In the genomic region with DNA sequence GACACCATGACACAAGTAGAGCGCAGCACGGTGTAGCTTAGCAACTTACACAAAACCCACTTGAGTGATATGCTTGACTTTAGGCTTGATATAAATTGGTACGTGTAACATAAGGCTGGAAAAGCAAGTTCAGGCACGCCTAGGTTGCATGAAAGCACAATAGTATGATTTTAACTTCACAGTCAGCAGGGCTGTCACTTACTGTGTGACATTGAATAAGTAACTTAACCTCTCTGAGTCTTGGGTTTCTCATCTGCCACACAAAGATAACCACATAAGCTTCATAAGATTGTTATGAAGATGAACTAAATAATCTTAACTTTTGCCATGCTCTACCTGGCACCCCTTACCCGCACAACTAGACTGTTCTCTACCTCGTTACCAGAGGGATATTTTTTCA, we compare ENCODE assay signal across 14 cellular contexts.
"Had no signal": no experiment of that assay in that cellular context is flagged by ENCODE, and none has a peak within 500 bp of the region (broad histone marks: within the 10 kb centered on the region; RNA-seq: fewer than 3 reads in every experiment).

No MANE protein-coding gene starts in this region.

- H3K36me3 ChIP-seq: adrenal gland had no signal

- H3K27ac Mint-ChIP-seq: activated B cell treated with CpG ODN at 0.5 μM for 24 hours; activated CD4-positive, alpha-beta T cell treated with anti-CD3 and anti-CD28 coated beads, Interleukin-2, amount 10 ng/mL, durations not matched to agents 24 days and 14 days; type B pancreatic cell had no signal

- H3K4me3 ChIP-seq: adrenal gland, coronary artery had no signal

- H3K27me3 Mint-ChIP-seq: activated B cell treated with CpG ODN at 0.5 μM for 24 hours; activated CD4-positive, alpha-beta T cell treated with anti-CD3 and anti-CD28 coated beads, Interleukin-2, amount 10 ng/mL, durations not matched to agents 24 days and 14 days; type B pancreatic cell had no signal

- H3K9me3 ChIP-seq: adrenal gland had no signal

- DNase-seq: activated B cell treated with CpG ODN at 0.5 μM for 24 hours; activated CD4-positive, alpha-beta T cell treated with anti-CD3 and anti-CD28 coated beads, Interleukin-2, amount 10 ng/mL, durations not matched to agents 24 days and 14 days; activated CD8-positive, alpha-beta memory T cell treated with anti-CD3 and anti-CD28 coated beads for 24 hours; activated naive CD4-positive, alpha-beta T cell treated with anti-CD3 and anti-CD28 coated beads, Interleukin-2, amount 50 U/mL, for 16 hours; adrenal gland; central memory CD4-positive, alpha-beta T cell; effector CD4-positive, alpha-beta T cell; hippocampal formation; kidney glomerular epithelial cell; stimulated activated CD4-positive, alpha-beta T cell treated with anti-CD3 and anti-CD28 coated beads, Interleukin-12 subunit alpha, Interleukin-12 subunit beta, amount 100 ng/mL, for 4 hours; stimulated activated CD4-positive, alpha-beta T cell treated with anti-CD3 and anti-CD28 coated beads, Interleukin-2, amount 100 ng/mL, for 48 hours; stimulated activated naive CD4-positive, alpha-beta T cell treated with Interleukin-2 at 50 U/mL for 16 hours had no signal

- H3K4me3 Mint-ChIP-seq: activated B cell treated with CpG ODN at 0.5 μM for 24 hours; activated CD4-positive, alpha-beta T cell treated with anti-CD3 and anti-CD28 coated beads, Interleukin-2, amount 10 ng/mL, durations not matched to agents 24 days and 14 days; type B pancreatic cell had no signal

- H3K27me3 ChIP-seq: adrenal gland had no signal

- H3K27ac ChIP-seq: adrenal gland, coronary artery had no signal
